Comparison of ENCODE assay signal across 8 cellular contexts in genomic region chr14:92540472-92541048, GRCh38. TPM values are rescaled to one million over a fixed set of nuclear protein-coding genes. Genes with fewer than 3 reads are reported as not detected.
DNase-seq lines count a peak whose midpoint lies in the region; TF ChIP-seq lines count a peak whose summit lies in the region.

No MANE protein-coding gene starts in this region.

- peak; percentile 93 for DNase-seq in DMS 273 (lab: John Stamatoyannopoulos, UW; ENCODE audit: unreplicated experiment)
- peak; percentile 39 for DNase-seq in NCI-H69 (lab: John Stamatoyannopoulos, UW)
- peak; percentile 71 for DNase-seq in midbrain (lab: John Stamatoyannopoulos, UW)
- DNase-seq in uterus: peak; percentile 91 to 93
- DNase-seq in iPS-NIHi7 (ENCODE audit: extremely low spot score): no peak
- no peak for DNase-seq in HEK293T (ENCODE audit: extremely low spot score)
- no peak for DNase-seq in NCI-H524 treated with DMSO at 0.1 percent for 48 hours (lab: John Stamatoyannopoulos, UW)

- H3K27me3 ChIP-seq in duodenal mucosa (ENCODE audit: control insufficient read depth in 1 of 2, insufficient read depth in 2 of 2, low read length in 2 of 2) (no peaks in the 10 kb centered on the region), uterus (no peaks in the 10 kb centered on the region)

- POLR2A ChIA-PET in HEK293T (lab: Yijun Ruan, JAX): no interaction called here

- no peak for TF ChIP-seq POLR2A in uterus (IDR thresholded peaks at IDR 0.05)

- peak overlapping the region in 1 of 2 donors; percentile 55 for H3K9ac ChIP-seq in duodenal mucosa (ENCODE audit: low read depth in 1 of 2, low read length in 2 of 2)

- H3K36me3 ChIP-seq in duodenal mucosa (ENCODE audit: control insufficient read depth in 1 of 2, insufficient read depth in 2 of 2, low read length in 2 of 2) (no peaks in the 10 kb centered on the region), uterus (no peaks in the 10 kb centered on the region)

- CTCF ChIA-PET in HEK293T (lab: Yijun Ruan, JAX): no interaction called here

- H3K9me3 ChIP-seq in duodenal mucosa (ENCODE audit: control insufficient read depth in 1 of 2, low read length in 2 of 2) (no peaks in the 10 kb centered on the region), uterus (no peaks in the 10 kb centered on the region)

- intact Hi-C loops in uterus (cut with DNase I; ENCODE audit: low total_unique reads): no loop called here

- H3K4me1 ChIP-seq in duodenal mucosa (ENCODE audit: control insufficient read depth in 1 of 2, insufficient read depth in 2 of 2, low read length in 2 of 2): peaks cover 28 to 36% of the 10 kb centered on the region in 2 donors
- peaks cover 7 to 10% of the 10 kb centered on the region in 2 donors for H3K4me1 ChIP-seq in uterus

- no peak overlapping the region for H3K4me3 ChIP-seq in duodenal mucosa (ENCODE audit: low read depth in 1 of 2, low read length in 2 of 2)
- no peak overlapping the region for H3K4me3 ChIP-seq in uterus

- no peak for TF ChIP-seq CTCF in uterus (IDR thresholded peaks at IDR 0.05)

- H3K27ac ChIP-seq in duodenal mucosa (ENCODE audit: low read depth, low read length): peak overlapping the region; percentile 44
- H3K27ac ChIP-seq in uterus: peak overlapping the region; percentile 73 to 82

TF ChIP-seq in HEK293T, 16 proteins besides CTCF, POLR2A, EP300 and RAD21:
- no peak for TF ChIP-seq FOXM1 (IDR thresholded peaks at IDR 0.05; ENCODE audit: borderline replicate concordance)
- TF ChIP-seq FOXK2 (IDR thresholded peaks at IDR 0.05): no peak
- TF ChIP-seq FOXA1 (IDR thresholded peaks at IDR 0.05): no peak
- no peak for TF ChIP-seq SUZ12 (IDR thresholded peaks at IDR 0.05)
- no peak for TF ChIP-seq NFRKB (IDR thresholded peaks at IDR 0.05)
- no peak for TF ChIP-seq L3MBTL2 (conservative IDR thresholded peaks at IDR 0.05)
- TF ChIP-seq CTBP1 (IDR thresholded peaks at IDR 0.05; ENCODE audit: borderline replicate concordance): no peak
- no peak for TF ChIP-seq BHLHE40 (IDR thresholded peaks at IDR 0.05; ENCODE audit: borderline replicate concordance)
- no peak for TF ChIP-seq ARNT (IDR thresholded peaks at IDR 0.05)
- TF ChIP-seq HDGF (IDR thresholded peaks at IDR 0.05; ENCODE audit: borderline replicate concordance): no peak
- TF ChIP-seq ELF4 (IDR thresholded peaks at IDR 0.05): no peak
- TF ChIP-seq PKNOX1 (IDR thresholded peaks at IDR 0.05): no peak
- TF ChIP-seq LEF1 (IDR thresholded peaks at IDR 0.05; ENCODE audit: borderline replicate concordance): no peak
- no peak for TF ChIP-seq TARDBP (IDR thresholded peaks at IDR 0.05)

RNA-seq across cellular contexts. Expression of gene RIN3, which starts 27.0 kb away (rescaled TPM):
- 10 to 100 TPM in 2 of 4 donors, 1 to 10 TPM in 2; 6.2 to 29.8 (median 12.2) TPM for total RNA-seq in uterus

Comparison
In these comparisons a context has a peak if more than half of its experiments do, and no peak if none do; other contexts are left out.
1. DNase-seq: peak in DMS 273 (single experiment), NCI-H69 (single experiment), midbrain (single experiment) and uterus (2 of 2); none in iPS-NIHi7 (single experiment), HEK293T (single experiment) and NCI-H524 treated with DMSO at 0.1 percent for 48 hours (single experiment).